ENCODE assay signal across 8 cellular contexts in the genomic region with DNA sequence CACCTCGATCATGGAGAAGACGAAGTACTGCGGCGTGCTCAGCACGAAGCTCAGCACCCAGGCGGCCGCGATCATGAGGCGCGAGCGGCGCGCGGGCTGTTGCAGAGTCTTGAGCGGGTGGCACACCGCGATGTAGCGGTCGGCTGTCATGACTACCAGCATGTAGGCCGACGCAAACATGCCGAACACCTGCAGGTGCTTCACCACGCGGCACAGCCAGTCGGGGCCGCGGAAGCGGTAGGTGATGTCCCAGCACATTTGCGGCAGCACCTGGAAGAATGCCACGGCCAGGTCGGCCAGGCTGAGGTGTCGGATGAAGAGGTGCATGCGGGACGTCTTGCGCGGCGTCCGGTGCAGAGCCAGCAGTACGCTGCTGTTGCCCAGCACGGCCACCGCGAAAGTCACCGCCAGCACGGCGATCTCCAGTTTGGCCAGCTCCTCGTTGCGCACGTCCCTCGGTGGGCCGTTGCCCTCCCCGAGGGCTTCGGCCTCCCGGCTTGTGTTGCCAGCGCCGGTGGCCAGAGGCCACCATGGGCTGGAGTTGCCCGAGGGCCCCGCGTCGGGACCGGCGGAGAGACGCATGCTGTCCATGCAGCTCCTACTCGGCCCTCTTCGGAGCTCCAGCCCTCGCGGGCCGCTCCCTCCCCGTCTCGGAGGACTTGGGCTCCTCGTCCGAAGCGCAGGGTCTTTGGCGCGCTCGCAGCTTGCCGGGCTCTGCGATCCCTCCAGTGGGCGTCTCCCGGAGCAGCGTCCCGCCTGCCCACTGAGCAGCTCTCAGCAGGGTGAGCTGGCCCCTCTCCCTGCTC. TPM values are rescaled to one million over a fixed set of nuclear protein-coding genes. Genes with fewer than 3 reads are reported as not detected.
DNase-seq lines count a peak whose midpoint lies in the region; ATAC-seq and TF ChIP-seq lines count a peak whose summit lies in the region.

No MANE protein-coding gene starts in this region.

- no peaks in the 10 kb centered on the region for H3K79me2 ChIP-seq in OCI-LY7 (ENCODE audit: insufficient read depth, low read depth, low read length)

- H2AFZ ChIP-seq in OCI-LY7 (ENCODE audit: low read length): no peak overlapping the region

- DNase-seq in WERI-Rb-1 (peak; percentile 44), right cardiac atrium (peak; percentile 24 to 69 (median 57)), retina (peak; percentile 88), KG1 (lab: John Stamatoyannopoulos, UW) (no peak), OCI-LY7 (ENCODE audit: low spot score) (no peak), GDM1 (lab: John Stamatoyannopoulos, UW) (no peak), COR-L47 (lab: John Stamatoyannopoulos, UW) (no peak)

- H3K27me3 ChIP-seq in WERI-Rb-1 (ENCODE audit: insufficient read depth, low read depth, severe bottlenecking) (peaks cover 35% of the 10 kb centered on the region), right cardiac atrium (ENCODE audit: control insufficient read depth, insufficient read depth) (no peaks in the 10 kb centered on the region)

- no peaks in the 10 kb centered on the region for H3K9me2 ChIP-seq in OCI-LY7 (ENCODE audit: insufficient read depth, low read length)

- H3K27ac ChIP-seq in WERI-Rb-1: no peak overlapping the region
- no peak overlapping the region for H3K27ac ChIP-seq in right cardiac atrium (ENCODE audit: low read length)
- no peak overlapping the region for H3K27ac ChIP-seq in OCI-LY7 (ENCODE audit: low read depth, low read length, poor library complexity, severe bottlenecking)

- TF ChIP-seq CTCF in WERI-Rb-1 (IDR thresholded peaks at IDR 0.05; ENCODE audit: low read depth, low read length): no peak
- TF ChIP-seq CTCF in OCI-LY7 (conservative IDR thresholded peaks at IDR 0.05; ENCODE audit: low read length): no peak

- no peaks in the 10 kb centered on the region for H4K20me1 ChIP-seq in OCI-LY7 (ENCODE audit: insufficient read depth, low read length)

- H3K4me3 ChIP-seq in GM08714 (ENCODE audit: low read length): peak overlapping the region; percentile 27; the same call in 1 of the 2 replicates
- H3K4me3 ChIP-seq in WERI-Rb-1 (ENCODE audit: low read depth, low read length): peak overlapping the region; percentile 50
- peak overlapping the region; percentile 68 for H3K4me3 ChIP-seq in right cardiac atrium (ENCODE audit: low read length)
- H3K4me3 ChIP-seq in OCI-LY7 (ENCODE audit: low read depth, low read length, poor library complexity, severe bottlenecking): no peak overlapping the region

- no peak overlapping the region for H3K4me2 ChIP-seq in OCI-LY7 (ENCODE audit: low read length)

- H3K36me3 ChIP-seq in WERI-Rb-1 (no peaks in the 10 kb centered on the region), OCI-LY7 (ENCODE audit: insufficient read depth, low read length) (no peaks in the 10 kb centered on the region)

- H3K9me3 ChIP-seq in WERI-Rb-1 (ENCODE audit: severe bottlenecking): peaks cover 5% of the 10 kb centered on the region
- no peaks in the 10 kb centered on the region for H3K9me3 ChIP-seq in right cardiac atrium (ENCODE audit: control insufficient read depth, low read length)
- no peaks in the 10 kb centered on the region for H3K9me3 ChIP-seq in OCI-LY7 (ENCODE audit: low read length)

- POLR2A ChIA-PET in OCI-LY7 (lab: Charles Lee): no interaction called here

- peak; percentile 57 to 65 for ATAC-seq in right cardiac atrium

- CTCF ChIA-PET in OCI-LY7 (lab: Charles Lee; ENCODE audit: unreplicated experiment): no interaction called here

- intact Hi-C loops in right cardiac atrium (cut with DNase I): no loop called here
- intact Hi-C loops in OCI-LY7 (cut with micrococcal nuclease; ENCODE audit: unreplicated experiment): no loop called here

- BruUV-seq in OCI-LY7 (replicated peaks; lab: Mats Ljungman, UMichigan): no TSS peak

- H3K4me1 ChIP-seq in right cardiac atrium (ENCODE audit: control insufficient read depth, insufficient read depth, low read length): peaks cover 13% of the 10 kb centered on the region
- no peaks in the 10 kb centered on the region for H3K4me1 ChIP-seq in OCI-LY7 (ENCODE audit: insufficient read depth, low read length, poor library complexity, severe bottlenecking)

- WGBS in right cardiac atrium: 2% methylated on average over 81 of the region's 81 CpGs

RNA-seq across cellular contexts. Expression of a gene that starts 0.5 kb away (rescaled TPM):
- total RNA-seq in right cardiac atrium (1 to 10 TPM in 1 of 4 donors, under 1 TPM in 3; 0.23 to 1.3 (median 0.40) TPM), OCI-LY7 (2022) (not detected in 2 replicates)
- polyA plus RNA-seq in right cardiac atrium: 0.61 TPM
- not detected in 2 replicates for total RNA-seq in OCI-LY7 (2014; rRNA removed; shearing (Covaris generic))

Comparison
In these comparisons a context has a peak if more than half of its experiments do, and no peak if none do; other contexts are left out.
1. DNase-seq: peak in WERI-Rb-1 (single experiment), right cardiac atrium (3 of 3) and retina (single experiment); none in KG1 (single experiment), OCI-LY7 (single experiment), GDM1 (single experiment) and COR-L47 (single experiment).